28 cellular contexts compared by ENCODE assay signal in genomic region chr2:126029316-126029715, GRCh38.
"Had no signal": no experiment of that assay in that cellular context is flagged by ENCODE, and none has a peak within 500 bp of the region (broad histone marks: within the 10 kb centered on the region; RNA-seq: fewer than 3 reads in every experiment).

No MANE protein-coding gene starts in this region.

- H3K27ac Mint-ChIP-seq: activated T-cell treated with anti-CD3 and anti-CD28 coated beads, Interleukin-2, amount 50 U/mL, for 72 hours; immature natural killer cell; memory B cell; naive thymus-derived CD8-positive, alpha-beta T cell; stimulated activated naive CD8-positive, alpha-beta T cell treated with anti-CD3 and anti-CD28 coated beads, Interleukin-15, amount 100 ng/mL, for 72 hours; type B pancreatic cell had no signal

- H3K9me3 Mint-ChIP-seq: type B pancreatic cell had no signal

- DNase-seq: activated CD8-positive, alpha-beta memory T cell treated with anti-CD3 and anti-CD28 coated beads for 24 hours; activated CD8-positive, alpha-beta memory T cell treated with anti-CD3 and anti-CD28 coated beads, Interleukin-2, amount 50 U/mL, for 48 hours; activated effector memory CD4-positive, alpha-beta T cell treated with anti-CD3 and anti-CD28 coated beads, Interleukin-2, amount 50 U/mL, for 16 hours; activated naive CD4-positive, alpha-beta T cell treated with anti-CD3 and anti-CD28 coated beads, Interleukin-2, amount 50 U/mL, for 16 hours; activated T-cell treated with anti-CD3 and anti-CD28 coated beads, Interleukin-2, amount 50 U/mL, for 72 hours; aorta; brain microvascular endothelial cell; colonic mucosa; erythroblast; foreskin melanocyte; glutamatergic neuron; hippocampal formation; immature natural killer cell; left ventricle myocardium superior; naive thymus-derived CD8-positive, alpha-beta T cell; pancreas; right lobe of liver; small intestine; stimulated activated CD4-positive, alpha-beta T cell treated with anti-CD3 and anti-CD28 coated beads, Interleukin-15, amount 100 ng/mL, for 24 hours; stimulated activated CD4-positive, alpha-beta T cell treated with anti-CD3 and anti-CD28 coated beads, Interleukin-2, amount 100 ng/mL, for 48 hours; stimulated activated naive CD8-positive, alpha-beta T cell treated with anti-CD3 and anti-CD28 coated beads, Interleukin-15, amount 100 ng/mL, for 72 hours; T-helper 1 cell; T1000 had no signal

- H3K27me3 ChIP-seq: brain microvascular endothelial cell, colonic mucosa, neutrophil, pancreas, right lobe of liver, suprapubic skin had no signal

- H3K4me1 Mint-ChIP-seq: central memory CD8-positive, alpha-beta T cell; immature natural killer cell; memory B cell; naive thymus-derived CD8-positive, alpha-beta T cell; stimulated activated naive CD8-positive, alpha-beta T cell treated with anti-CD3 and anti-CD28 coated beads, Interleukin-15, amount 100 ng/mL, for 72 hours had no signal

- H3K4me1 ChIP-seq: colonic mucosa, pancreas, right lobe of liver, suprapubic skin had no signal

- H3K27me3 Mint-ChIP-seq: central memory CD8-positive, alpha-beta T cell; memory B cell; stimulated activated naive CD8-positive, alpha-beta T cell treated with anti-CD3 and anti-CD28 coated beads, Interleukin-15, amount 100 ng/mL, for 72 hours; type B pancreatic cell had no signal

- H3K4me3 Mint-ChIP-seq: activated T-cell treated with anti-CD3 and anti-CD28 coated beads, Interleukin-2, amount 50 U/mL, for 72 hours; central memory CD8-positive, alpha-beta T cell; immature natural killer cell; memory B cell; naive thymus-derived CD8-positive, alpha-beta T cell; stimulated activated naive CD8-positive, alpha-beta T cell treated with anti-CD3 and anti-CD28 coated beads, Interleukin-15, amount 100 ng/mL, for 72 hours; type B pancreatic cell had no signal

- H3K36me3 ChIP-seq: brain microvascular endothelial cell, colonic mucosa, neutrophil, pancreas, right lobe of liver, suprapubic skin had no signal

- H3K36me3 Mint-ChIP-seq: memory B cell; naive thymus-derived CD8-positive, alpha-beta T cell; type B pancreatic cell had no signal

- H3K27ac ChIP-seq: brain microvascular endothelial cell, colonic mucosa, neutrophil, pancreas, right lobe of liver, suprapubic skin had no signal

- H3K9me3 ChIP-seq: colonic mucosa, neutrophil, pancreas, right lobe of liver, suprapubic skin had no signal

- H3K4me3 ChIP-seq: colonic mucosa, pancreas, right lobe of liver, suprapubic skin had no signal
